In the genomic region with DNA sequence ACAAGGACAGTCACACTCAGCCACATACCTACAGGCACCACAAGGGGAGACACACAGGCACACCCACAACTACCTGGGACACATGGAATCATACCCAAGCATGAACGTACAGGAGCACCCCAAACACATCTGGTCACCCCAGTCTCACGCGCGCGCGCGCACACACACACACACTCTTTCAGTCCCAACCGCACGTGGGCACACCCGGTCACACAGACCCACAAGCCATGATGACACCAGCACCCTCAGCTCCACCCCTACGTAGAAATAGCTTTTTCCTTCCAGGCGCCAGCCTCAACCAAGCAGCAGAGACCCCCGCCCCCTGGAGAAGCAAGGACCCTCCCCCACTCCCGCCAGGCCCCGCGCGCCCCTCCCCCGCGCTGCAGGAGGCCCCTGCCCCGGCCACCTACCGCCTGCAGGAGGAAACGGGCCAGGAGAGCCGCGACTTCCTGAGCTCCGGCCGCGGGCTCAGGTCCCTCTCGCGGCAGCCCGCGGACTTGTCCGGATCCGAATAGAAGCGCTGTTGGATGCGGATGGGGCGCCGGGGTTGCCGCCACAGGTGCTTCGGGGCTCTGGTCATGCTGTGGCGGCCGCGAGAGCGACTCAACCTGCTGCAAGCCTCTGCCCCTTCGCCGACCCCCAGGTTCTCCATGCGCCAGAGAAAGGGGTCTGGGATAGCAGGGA, we compare ENCODE assay signal across 10 cellular contexts.
DNase-seq lines count a peak whose midpoint lies in the region; ATAC-seq, FAIRE-seq and TF ChIP-seq lines count a peak whose summit lies in the region.
"Had no signal": no experiment of that assay in that cellular context is flagged by ENCODE, and none has a peak within 500 bp of the region (broad histone marks: within the 10 kb centered on the region; RNA-seq: fewer than 3 reads in every experiment).

No MANE protein-coding gene starts in this region.

- FAIRE-seq in D721Med (lab: Jason Lieb, UNC) = no peak
- FAIRE-seq in HTR-8/SVneo (lab: Jason Lieb, UNC) = peak; percentile 26

- DNase-seq in D721Med (ENCODE audit: insufficient read length, low spot score) = peak; percentile 72
- no peak for DNase-seq in HTR-8/SVneo (ENCODE audit: insufficient read length, low spot score)
- peak; percentile 90 for DNase-seq in islet precursor cell
- DNase-seq in NCI-H2107 (lab: John Stamatoyannopoulos, UW) = no peak
- DNase-seq: HCEC 1CT had no signal

- no peak for ATAC-seq in GM19023 (IDR thresholded peaks at IDR 0.05; ENCODE audit: unreplicated experiment)
- ATAC-seq in GM21526 (IDR thresholded peaks at IDR 0.05; ENCODE audit: low FRiP score, unreplicated experiment) = no peak
- no peak for ATAC-seq in HG03039 (IDR thresholded peaks at IDR 0.05; ENCODE audit: unreplicated experiment)

- TF ChIP-seq CTCF in D721Med (IDR thresholded peaks at IDR 0.05; ENCODE audit: insufficient read depth, missing control alignments) = no peak
- peak; percentile 54 for TF ChIP-seq CTCF in VCaP (conservative IDR thresholded peaks at IDR 0.05)

- no peak overlapping the region; the same call in 1 of the 2 replicates for H3K27ac ChIP-seq in VCaP
- H3K27ac ChIP-seq: uterus had no signal

Comparison
In these comparisons a context has a peak if more than half of its experiments do, and no peak if none do; other contexts are left out.
1. DNase-seq: peak in D721Med (single experiment) and islet precursor cell (single experiment); none in HTR-8/SVneo (single experiment) and NCI-H2107 (single experiment).